In genomic region chrX:126030021-126030420, GRCh38 we compare ENCODE assay signal across 28 cellular contexts.
"Had no signal": no experiment of that assay in that cellular context is flagged by ENCODE, and none has a peak within 500 bp of the region (broad histone marks: within the 10 kb centered on the region; RNA-seq: fewer than 3 reads in every experiment).

No MANE protein-coding gene starts in this region.

- H3K9me3 Mint-ChIP-seq: stimulated activated memory B cell treated with anti-CD40 and anti-IgM and Interleukin-4, amounts not matched to agents 10 μg/mL and 1 μg/mL and 100 μg/mL, for 72 hours; stimulated activated naive CD8-positive, alpha-beta T cell treated with anti-CD3 and anti-CD28 coated beads, Interleukin-15, amount 100 ng/mL, for 72 hours had no signal

- H3K36me3 Mint-ChIP-seq: stimulated activated effector memory CD8-positive, alpha-beta T cell treated with anti-CD3 and anti-CD28 coated beads, Interleukin-12 subunit alpha, Interleukin-12 subunit beta, amount 100 ng/mL, for 72 hours; stimulated activated memory B cell treated with anti-CD40 and anti-IgM and Interleukin-4, amounts not matched to agents 10 μg/mL and 1 μg/mL and 100 μg/mL, for 72 hours; stimulated activated naive B cell treated with anti-CD40 and anti-IgM and Interleukin-4, amounts not matched to agents 10 μg/mL and 1 μg/mL and 100 μg/mL, for 72 hours; type B pancreatic cell had no signal

- H3K27ac ChIP-seq: stomach, suprapubic skin, testis, thoracic aorta, thyroid gland, tibial artery, tibial nerve, transverse colon, upper lobe of left lung, upper lobe of right lung, uterus, vagina had no signal

- DNase-seq: stimulated activated CD4-positive, alpha-beta T cell treated with anti-CD3 and anti-CD28 coated beads, Interleukin-2, amount 100 ng/mL, for 48 hours; stimulated activated CD4-positive, alpha-beta T cell treated with anti-CD3 and anti-CD28 coated beads, Interleukin-4, amount 100 ng/mL, for 1 hour; stimulated activated CD4-positive, alpha-beta T cell treated with anti-CD3 and anti-CD28 coated beads, Interleukin-4, amount 100 ng/mL, for 24 hours; stimulated activated CD4-positive, alpha-beta T cell treated with anti-CD3 and anti-CD28 coated beads, Interleukin-4, amount 100 ng/mL, for 4 hours; stimulated activated CD8-positive, alpha-beta memory T cell treated with anti-CD3 and anti-CD28 coated beads, Interleukin-4, amount 100 ng/mL, for 48 hours; stimulated activated naive B cell treated with anti-CD40 and anti-IgM and Interleukin-4, amounts not matched to agents 10 μg/mL and 1 μg/mL and 100 μg/mL, for 72 hours; stimulated activated naive CD4-positive, alpha-beta T cell; stimulated activated naive CD4-positive, alpha-beta T cell treated with Interleukin-2 at 50 U/mL for 16 hours; stimulated activated naive CD8-positive, alpha-beta T cell treated with anti-CD3 and anti-CD28 coated beads, Interleukin-15, amount 100 ng/mL, for 72 hours; stimulated activated naive CD8-positive, alpha-beta T cell treated with anti-CD3 and anti-CD28 coated beads, Interleukin-15, Interleukin-2, amounts not matched to agents 100 U/mL and 50 U/mL, for 24 hours; stomach; substantia nigra; testis; thyroid gland; tibial artery; transverse colon; trophoblast cell; upper lobe of left lung; upper lobe of right lung; uterus had no signal

- H3K4me3 Mint-ChIP-seq: stimulated activated effector memory CD8-positive, alpha-beta T cell treated with anti-CD3 and anti-CD28 coated beads, Interleukin-12 subunit alpha, Interleukin-12 subunit beta, amount 100 ng/mL, for 72 hours; stimulated activated memory B cell treated with anti-CD40 and anti-IgM and Interleukin-4, amounts not matched to agents 10 μg/mL and 1 μg/mL and 100 μg/mL, for 72 hours; stimulated activated naive B cell treated with anti-CD40 and anti-IgM and Interleukin-4, amounts not matched to agents 10 μg/mL and 1 μg/mL and 100 μg/mL, for 72 hours; stimulated activated naive CD8-positive, alpha-beta T cell treated with anti-CD3 and anti-CD28 coated beads, Interleukin-15, amount 100 ng/mL, for 72 hours; stimulated activated naive CD8-positive, alpha-beta T cell treated with anti-CD3 and anti-CD28 coated beads, Interleukin-15, Interleukin-2, amounts not matched to agents 100 ng/mL and 50 ng/mL, for 24 hours; type B pancreatic cell had no signal

- ATAC-seq: stimulated activated effector memory CD8-positive, alpha-beta T cell treated with anti-CD3 and anti-CD28 coated beads, Interleukin-12 subunit alpha, Interleukin-12 subunit beta, amount 100 ng/mL, for 72 hours; stimulated activated memory B cell treated with anti-CD40 and anti-IgM and Interleukin-4, amounts not matched to agents 10 μg/mL and 1 μg/mL and 100 μg/mL, for 72 hours; stimulated activated naive CD8-positive, alpha-beta T cell treated with anti-CD3 and anti-CD28 coated beads, Interleukin-15, amount 100 ng/mL, for 72 hours; stimulated activated naive CD8-positive, alpha-beta T cell treated with anti-CD3 and anti-CD28 coated beads, Interleukin-15, Interleukin-2, amounts not matched to agents 100 U/mL and 50 U/mL, for 24 hours; upper lobe of right lung had no signal

- H3K27ac Mint-ChIP-seq: stimulated activated effector memory CD8-positive, alpha-beta T cell treated with anti-CD3 and anti-CD28 coated beads, Interleukin-12 subunit alpha, Interleukin-12 subunit beta, amount 100 ng/mL, for 72 hours; stimulated activated memory B cell treated with anti-CD40 and anti-IgM and Interleukin-4, amounts not matched to agents 10 μg/mL and 1 μg/mL and 100 μg/mL, for 72 hours; stimulated activated naive B cell treated with anti-CD40 and anti-IgM and Interleukin-4, amounts not matched to agents 10 μg/mL and 1 μg/mL and 100 μg/mL, for 72 hours; stimulated activated naive CD8-positive, alpha-beta T cell treated with anti-CD3 and anti-CD28 coated beads, Interleukin-15, amount 100 ng/mL, for 72 hours; stimulated activated naive CD8-positive, alpha-beta T cell treated with anti-CD3 and anti-CD28 coated beads, Interleukin-15, Interleukin-2, amounts not matched to agents 100 ng/mL and 50 ng/mL, for 24 hours; type B pancreatic cell had no signal

- H3K4me3 ChIP-seq: stomach, suprapubic skin, testis, thoracic aorta, thyroid gland, tibial artery, tibial nerve, transverse colon, upper lobe of left lung, upper lobe of right lung, uterus, vagina had no signal

- H3K4me1 Mint-ChIP-seq: stimulated activated effector memory CD8-positive, alpha-beta T cell treated with anti-CD3 and anti-CD28 coated beads, Interleukin-12 subunit alpha, Interleukin-12 subunit beta, amount 100 ng/mL, for 72 hours; stimulated activated memory B cell treated with anti-CD40 and anti-IgM and Interleukin-4, amounts not matched to agents 10 μg/mL and 1 μg/mL and 100 μg/mL, for 72 hours; stimulated activated naive B cell treated with anti-CD40 and anti-IgM and Interleukin-4, amounts not matched to agents 10 μg/mL and 1 μg/mL and 100 μg/mL, for 72 hours; stimulated activated naive CD8-positive, alpha-beta T cell treated with anti-CD3 and anti-CD28 coated beads, Interleukin-15, amount 100 ng/mL, for 72 hours had no signal

- H3K36me3 ChIP-seq: stomach, suprapubic skin, thoracic aorta, thyroid gland, tibial artery, tibial nerve, transverse colon, upper lobe of left lung, upper lobe of right lung, uterus, vagina had no signal

- H3K4me1 ChIP-seq: stomach, suprapubic skin, testis, thyroid gland, tibial artery, tibial nerve, transverse colon, upper lobe of left lung, upper lobe of right lung, uterus, vagina had no signal

- H3K27me3 Mint-ChIP-seq: stimulated activated memory B cell treated with anti-CD40 and anti-IgM and Interleukin-4, amounts not matched to agents 10 μg/mL and 1 μg/mL and 100 μg/mL, for 72 hours; stimulated activated naive B cell treated with anti-CD40 and anti-IgM and Interleukin-4, amounts not matched to agents 10 μg/mL and 1 μg/mL and 100 μg/mL, for 72 hours; stimulated activated naive CD8-positive, alpha-beta T cell treated with anti-CD3 and anti-CD28 coated beads, Interleukin-15, amount 100 ng/mL, for 72 hours; stimulated activated naive CD8-positive, alpha-beta T cell treated with anti-CD3 and anti-CD28 coated beads, Interleukin-15, Interleukin-2, amounts not matched to agents 100 ng/mL and 50 ng/mL, for 24 hours had no signal

- H3K27me3 ChIP-seq: stomach, suprapubic skin, testis, thyroid gland, tibial artery, tibial nerve, transverse colon, upper lobe of left lung, upper lobe of right lung, uterus, vagina had no signal

- H3K9me3 ChIP-seq: stomach, suprapubic skin, testis, thoracic aorta, thyroid gland, tibial artery, tibial nerve, transverse colon, upper lobe of right lung, uterus, vagina had no signal
